Comparison of ENCODE assay signal across 19 cellular contexts in genomic region chr14:61928300-61928699, GRCh38.
"Had no signal": no experiment of that assay in that cellular context is flagged by ENCODE, and none has a peak within 500 bp of the region (broad histone marks: within the 10 kb centered on the region; RNA-seq: fewer than 3 reads in every experiment).

No MANE protein-coding gene starts in this region.

- H3K9me3 ChIP-seq: esophagus squamous epithelium, lower lobe of right lung, thyroid gland, uterus had no signal

- H3K4me1 ChIP-seq: lower lobe of right lung, thyroid gland, uterus had no signal

- H3K27me3 ChIP-seq: thyroid gland, uterus had no signal

- H3K9me3 Mint-ChIP-seq: activated CD4-positive, alpha-beta memory T cell treated with anti-CD3 and anti-CD28 coated beads, Interleukin-2, amount 10 ng/mL, durations not matched to agents 7 days and 5 days; neural crest cell; T-helper 2 cell treated with Interferon-gamma antibody and Interleukin-4, amounts not matched to agents 5 μg/mL and 100 μg/mL, for 36 hours had no signal

- H3K27ac Mint-ChIP-seq: activated CD4-positive, alpha-beta memory T cell treated with anti-CD3 and anti-CD28 coated beads, Interleukin-2, amount 10 ng/mL, durations not matched to agents 7 days and 5 days; activated CD8-positive, alpha-beta memory T cell treated with anti-CD3 and anti-CD28 coated beads, Interleukin-2, amount 10 ng/mL, durations not matched to agents 7 days and 5 days; activated naive CD8-positive, alpha-beta T cell; T-helper 2 cell treated with Interferon-gamma antibody and Interleukin-4, amounts not matched to agents 5 μg/mL and 100 μg/mL, for 36 hours had no signal

- H3K36me3 Mint-ChIP-seq: activated CD8-positive, alpha-beta memory T cell treated with anti-CD3 and anti-CD28 coated beads, Interleukin-2, amount 10 ng/mL, durations not matched to agents 7 days and 5 days; activated naive CD8-positive, alpha-beta T cell had no signal

- H3K4me3 ChIP-seq: esophagus squamous epithelium, lower lobe of right lung, thyroid gland, uterus had no signal

- H3K27ac ChIP-seq: esophagus squamous epithelium, lower lobe of right lung, thyroid gland, uterus had no signal

- H3K4me3 Mint-ChIP-seq: activated CD4-positive, alpha-beta memory T cell treated with anti-CD3 and anti-CD28 coated beads, Interleukin-2, amount 10 ng/mL, durations not matched to agents 7 days and 5 days; activated CD8-positive, alpha-beta memory T cell treated with anti-CD3 and anti-CD28 coated beads, Interleukin-2, amount 10 ng/mL, durations not matched to agents 7 days and 5 days; activated naive CD8-positive, alpha-beta T cell; neural crest cell; T-helper 2 cell treated with Interferon-gamma antibody and Interleukin-4, amounts not matched to agents 5 μg/mL and 100 μg/mL, for 36 hours had no signal

- ATAC-seq: activated CD8-positive, alpha-beta memory T cell treated with anti-CD3 and anti-CD28 coated beads, Interleukin-2, amount 10 ng/mL, durations not matched to agents 7 days and 5 days; left colon had no signal

- DNase-seq: activated CD4-positive, alpha-beta memory T cell treated with anti-CD3 and anti-CD28 coated beads, Interleukin-2, amount 10 ng/mL, durations not matched to agents 7 days and 5 days; activated CD4-positive, alpha-beta T cell treated with anti-CD3 and anti-CD28 coated beads for 48 hours; activated CD4-positive, CD25-positive, alpha-beta regulatory T cell; activated CD8-positive, alpha-beta memory T cell treated with anti-CD3 and anti-CD28 coated beads, Interleukin-2, amount 10 ng/mL, durations not matched to agents 7 days and 5 days; caudate nucleus; esophagus squamous epithelium; left colon; lower lobe of right lung; midbrain; retina; stimulated activated CD4-positive, alpha-beta T cell treated with anti-CD3 and anti-CD28 coated beads, Interleukin-1b, Interleukin-23, amount 100 ng/mL, for 48 hours; stimulated activated naive CD4-positive, alpha-beta T cell treated with Interleukin-2 at 50 U/mL for 16 hours; thyroid gland; uterus had no signal

- FAIRE-seq: colon, TTC549 had no signal

- H3K36me3 ChIP-seq: esophagus squamous epithelium, lower lobe of right lung, thyroid gland, uterus had no signal
